In genomic region chr17:50177983-50178834, GRCh38 we compare ENCODE assay signal across 1 cellular context.
TF ChIP-seq lines count a peak whose summit lies in the region.

No MANE protein-coding gene starts in this region.

TF ChIP-seq in HepG2, 621 proteins besides CTCF, POLR2A, EP300 and RAD21 (continued from another document and continues in another):
- TF ChIP-seq ZNF318 (CRISPR knock-in tag; IDR thresholded peaks at IDR 0.05): 0 out of 2 replicates have a peak, but pooled peaks have one; percentile 22
- peak; percentile 24; the same call in 1 of the 2 replicates for TF ChIP-seq ZNF777 (CRISPR knock-in tag; IDR thresholded peaks at IDR 0.05)
- TF ChIP-seq ZNF367 (CRISPR knock-in tag; IDR thresholded peaks at IDR 0.05; ENCODE audit: borderline replicate concordance): no peak
- no peak for TF ChIP-seq LCORL (IDR thresholded peaks at IDR 0.05)
- peak; percentile 43; the same call in 1 of the 2 replicates for TF ChIP-seq LCORL (CRISPR knock-in tag; IDR thresholded peaks at IDR 0.05)
- no peak for TF ChIP-seq FOXA1 (IDR thresholded peaks at IDR 0.05)
- TF ChIP-seq FOXA1 (CRISPR knock-in tag; IDR thresholded peaks at IDR 0.05): no peak
- no peak for TF ChIP-seq ZBTB1 (CRISPR knock-in tag; IDR thresholded peaks at IDR 0.05; ENCODE audit: borderline replicate concordance)
- no peak for TF ChIP-seq ZNF878 (CRISPR knock-in tag; IDR thresholded peaks at IDR 0.05)
- no peak for TF ChIP-seq ASH2L (IDR thresholded peaks at IDR 0.05; ENCODE audit: insufficient read length, low read depth, low read length)
- TF ChIP-seq PATZ1 (CRISPR knock-in tag; IDR thresholded peaks at IDR 0.05): peak; percentile 90
- no peak for TF ChIP-seq ZNF251 (CRISPR knock-in tag; IDR thresholded peaks at IDR 0.05)
- TF ChIP-seq RXRA (CRISPR knock-in tag; IDR thresholded peaks at IDR 0.05): 0 out of 2 replicates have a peak, but pooled peaks have one; percentile 11
- no peak for TF ChIP-seq E2F5 (CRISPR knock-in tag; conservative IDR thresholded peaks at IDR 0.05)
- TF ChIP-seq KLF9 (CRISPR knock-in tag; IDR thresholded peaks at IDR 0.05; ENCODE audit: low read depth): 0 out of 2 replicates have a peak, but pooled peaks have one; percentile 45
- TF ChIP-seq TEAD2 (CRISPR knock-in tag; IDR thresholded peaks at IDR 0.05): no peak
- TF ChIP-seq NFKBIZ (CRISPR knock-in tag; IDR thresholded peaks at IDR 0.05): peak; percentile 37; the same call in 1 of the 2 replicates
- TF ChIP-seq ZNF788 (CRISPR knock-in tag; IDR thresholded peaks at IDR 0.05; ENCODE audit: borderline replicate concordance): peak; percentile 70; the same call in 1 of the 2 replicates
- no peak for TF ChIP-seq STAT6 (CRISPR knock-in tag; IDR thresholded peaks at IDR 0.05; ENCODE audit: borderline replicate concordance)
- TF ChIP-seq PHF8 (CRISPR knock-in tag; IDR thresholded peaks at IDR 0.05): peak; percentile 41; the same call in 1 of the 2 replicates
- TF ChIP-seq YEATS4 (CRISPR knock-in tag; IDR thresholded peaks at IDR 0.05; ENCODE audit: borderline replicate concordance): 0 out of 2 replicates have a peak, but pooled peaks have one; percentile 7
- TF ChIP-seq ZNF773 (CRISPR knock-in tag; IDR thresholded peaks at IDR 0.05; ENCODE audit: borderline replicate concordance): no peak
- TF ChIP-seq CEBPG (CRISPR knock-in tag; IDR thresholded peaks at IDR 0.05): peak; percentile 25; the same call in 1 of the 2 replicates
- TF ChIP-seq SAFB2 (CRISPR knock-in tag; IDR thresholded peaks at IDR 0.05; ENCODE audit: borderline replicate concordance, low read depth): no peak
- no peak for TF ChIP-seq FOXP4 (CRISPR knock-in tag; IDR thresholded peaks at IDR 0.05)
- no peak for TF ChIP-seq NFAT5 (CRISPR knock-in tag; IDR thresholded peaks at IDR 0.05)
- peak; percentile 13; the same call in 1 of the 2 replicates for TF ChIP-seq SP5 (CRISPR knock-in tag; IDR thresholded peaks at IDR 0.05; ENCODE audit: borderline replicate concordance, low read depth)
- TF ChIP-seq NFIC (IDR thresholded peaks at IDR 0.05; ENCODE audit: low read length): no peak
- no peak for TF ChIP-seq POLR2AphosphoS2 (IDR thresholded peaks at IDR 0.05; ENCODE audit: low read depth, low read length)
